ENCODE assay signal across 19 cellular contexts in the genomic region with DNA sequence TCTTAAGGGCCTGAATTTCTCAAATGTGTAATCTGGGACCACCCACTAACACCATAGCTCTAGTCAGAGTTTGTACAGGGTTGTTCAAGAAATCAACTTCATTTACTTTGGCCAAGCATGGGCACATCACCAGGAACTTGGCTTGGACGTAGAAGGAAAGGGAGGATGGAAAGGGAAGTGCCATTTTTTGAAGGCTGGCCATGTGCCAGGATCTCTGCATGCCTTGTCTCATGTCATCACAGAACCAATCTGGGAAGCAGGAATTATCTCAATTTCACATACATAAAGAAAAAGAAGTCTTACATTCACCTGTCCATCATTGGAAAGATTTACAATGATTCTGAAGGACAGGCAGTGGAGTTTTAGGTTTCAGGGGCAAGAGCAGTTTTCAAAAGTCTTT.
DNase-seq lines count a peak whose midpoint lies in the region; ATAC-seq and TF ChIP-seq lines count a peak whose summit lies in the region.
"Had no signal": no experiment of that assay in that cellular context is flagged by ENCODE, and none has a peak within 500 bp of the region (broad histone marks: within the 10 kb centered on the region; RNA-seq: fewer than 3 reads in every experiment).

No MANE protein-coding gene starts in this region.

- no peak overlapping the region for H2AFZ ChIP-seq in IMR-90 (replicated peaks; ENCODE audit: low read length, poor library complexity)

- H3K18ac ChIP-seq in IMR-90 (ENCODE audit: low read depth, low read length) = no peak overlapping the region

- no peaks in the 10 kb centered on the region for H3K27me3 ChIP-seq in right atrium auricular region
- no peaks in the 10 kb centered on the region for H3K27me3 ChIP-seq in IMR-90 (ENCODE audit: control insufficient read depth, insufficient read depth, low read length)
- H3K27me3 ChIP-seq in tibial artery = no peaks in the 10 kb centered on the region

- H3K36me3 ChIP-seq in right atrium auricular region (no peaks in the 10 kb centered on the region), IMR-90 (ENCODE audit: control insufficient read depth, insufficient read depth, low read length) (peaks cover 28% of the 10 kb centered on the region), tibial artery (peaks cover 0 to 5% (median 4%) of the 10 kb centered on the region in 3 donors)

- DNase-seq in Right ventricle myocardium superior (peak; percentile 54), right atrium auricular region (ENCODE audit: low spot score) (no peak), IMR-90 (no peak), cerebellum (ENCODE audit: low spot score) (peak; percentile 6), tibial artery (peak in 1 of 2 donors; percentile 56)
- no peak for DNase-seq in activated effector memory CD4-positive, alpha-beta T cell treated with anti-CD3 and anti-CD28 coated beads, Interleukin-2, amount 50 U/mL, for 16 hours
- DNase-seq in T-helper 2 cell treated with Interferon-gamma antibody and Interleukin-4, amounts not matched to agents 5 μg/mL and 100 μg/mL, for 36 hours (ENCODE audit: low spot score) = no peak
- no peak for DNase-seq in activated CD4-positive, alpha-beta T cell treated with anti-CD3 and anti-CD28 coated beads, Interleukin-2, amount 10 ng/mL, durations not matched to agents 24 days and 14 days
- DNase-seq: 8988T, AML-193, EL, NCI-H1694, NCI-H2081 treated with DMSO at 0.1 percent for 48 hours, NCI-H446 treated with DMSO at 0.1 percent for 48 hours, NCI-H526 treated with DMSO at 0.1 percent for 48 hours, OCI-M1, SHP77 treated with DMSO at 0.1 percent for 48 hours had no signal

- no peaks in the 10 kb centered on the region for H3K36me3 Mint-ChIP-seq in T-helper 2 cell treated with Interferon-gamma antibody and Interleukin-4, amounts not matched to agents 5 μg/mL and 100 μg/mL, for 36 hours (ENCODE audit: low read depth)
- no peaks in the 10 kb centered on the region for H3K36me3 Mint-ChIP-seq in activated CD4-positive, alpha-beta T cell treated with anti-CD3 and anti-CD28 coated beads, Interleukin-2, amount 10 ng/mL, durations not matched to agents 24 days and 14 days (ENCODE audit: low read depth)
- H3K36me3 Mint-ChIP-seq: CD14-positive monocyte had no signal

- 0 out of 3 replicates have a peak overlapping the region, but pooled peaks have one; percentile 7 for H2BK15ac ChIP-seq in IMR-90 (ENCODE audit: low read depth, low read length)

- no peak overlapping the region for H4K91ac ChIP-seq in IMR-90 (ENCODE audit: insufficient read depth, low read depth, low read length)

- H3K4me2 ChIP-seq in IMR-90 (ENCODE audit: low read depth, low read length) = no peak overlapping the region

- no peak overlapping the region; the same call in 1 of the 2 replicates for H3K4ac ChIP-seq in IMR-90 (ENCODE audit: low read depth, low read length)

- TF ChIP-seq RAD21 in IMR-90 (IDR thresholded peaks at IDR 0.05; ENCODE audit: low read length) = no peak

- TF ChIP-seq CTCF in right atrium auricular region (IDR thresholded peaks at IDR 0.05) (no peak), IMR-90 (conservative IDR thresholded peaks at IDR 0.05; ENCODE audit: low read depth, low read length) (no peak), tibial artery (IDR thresholded peaks at IDR 0.05) (no peak)

- ATAC-seq in Right ventricle myocardium superior (ENCODE audit: poor library complexity) (no peak), IMR-90 (ENCODE audit: low read depth) (no peak)

- peaks cover 16% of the 10 kb centered on the region for H3K27me3 Mint-ChIP-seq in T-helper 2 cell treated with Interferon-gamma antibody and Interleukin-4, amounts not matched to agents 5 μg/mL and 100 μg/mL, for 36 hours (ENCODE audit: low read depth)
- H3K27me3 Mint-ChIP-seq in activated CD4-positive, alpha-beta T cell treated with anti-CD3 and anti-CD28 coated beads, Interleukin-2, amount 10 ng/mL, durations not matched to agents 24 days and 14 days = peaks cover 31% of the 10 kb centered on the region

- no peak overlapping the region for H3K23ac ChIP-seq in IMR-90 (ENCODE audit: low read depth, low read length)

- H3K4me1 Mint-ChIP-seq in T-helper 2 cell treated with Interferon-gamma antibody and Interleukin-4, amounts not matched to agents 5 μg/mL and 100 μg/mL, for 36 hours (ENCODE audit: low read depth) = no peaks in the 10 kb centered on the region
- H3K4me1 Mint-ChIP-seq in activated CD4-positive, alpha-beta T cell treated with anti-CD3 and anti-CD28 coated beads, Interleukin-2, amount 10 ng/mL, durations not matched to agents 24 days and 14 days = no peaks in the 10 kb centered on the region

- H3K9me3 ChIP-seq in right atrium auricular region = no peaks in the 10 kb centered on the region
- H3K9me3 ChIP-seq in IMR-90 (ENCODE audit: control insufficient read depth, insufficient read depth, low read length) = no peaks in the 10 kb centered on the region
- no peaks in the 10 kb centered on the region for H3K9me3 ChIP-seq in tibial artery

- H4K20me1 ChIP-seq in IMR-90 (ENCODE audit: insufficient read depth, low read length) = peaks cover 7% of the 10 kb centered on the region; the same call in 1 of the 2 replicates

- H2BK5ac ChIP-seq in IMR-90 (ENCODE audit: low read depth, low read length, poor library complexity, severe bottlenecking) = no peak overlapping the region

- H3K4me3 ChIP-seq in right atrium auricular region (no peak overlapping the region), IMR-90 (ENCODE audit: insufficient read depth, low read depth, low read length) (no peak overlapping the region), tibial artery (no peak overlapping the region)
- H3K4me3 ChIP-seq: SK-N-MC had no signal

- dilution Hi-C loops in IMR-90 (cut with HindIII; ENCODE audit: low sequenced_read_pairs, unreplicated experiment) = no loop called here

- no peak overlapping the region for H2BK120ac ChIP-seq in IMR-90 (ENCODE audit: low read depth, low read length)

- no peak overlapping the region for H2AK9ac ChIP-seq in IMR-90 (replicated peaks; ENCODE audit: low read depth, low read length, poor library complexity)

- no CpG with 5 or more reads among the region's 1 CpG for WGBS in IMR-90 (ENCODE audit: extremely low coverage in 2 of 2, insufficient read length in 1 of 2), 2 experiments

- H3K56ac ChIP-seq in IMR-90 (ENCODE audit: extremely low read depth, insufficient read depth, low read length) = no peak overlapping the region

- intact Hi-C loops in Right ventricle myocardium superior (cut with DNase I) (no loop called here), IMR-90 (cut with micrococcal nuclease) (no loop called here), tibial artery (cut with DNase I; ENCODE audit: low total_unique reads) (no loop called here)
- intact Hi-C loops in activated CD4-positive, alpha-beta T cell treated with anti-CD3 and anti-CD28 coated beads, Interleukin-2, amount 10 ng/mL, durations not matched to agents 24 days and 14 days (cut with micrococcal nuclease) = no loop called here

- peaks cover 13 to 31% of the 10 kb centered on the region in 2 experiments; a peak in 3 of 4 replicates for H3K79me1 ChIP-seq in IMR-90 (ENCODE audit: low read depth in 1 of 2, low read length in 2 of 2)

- H4K5ac ChIP-seq in IMR-90 (ENCODE audit: low read depth, low read length) = no peak overlapping the region; the same call in 1 of the 2 replicates

- POLR2A ChIA-PET in IMR-90 (lab: Charles Lee; ENCODE audit: unreplicated experiment) = no interaction called here

- no peak overlapping the region for H3K9ac ChIP-seq in IMR-90 (ENCODE audit: low read depth, low read length)

- CTCF ChIA-PET in IMR-90 (lab: Yijun Ruan, JAX) = no interaction called here

- H3K27ac ChIP-seq in right atrium auricular region (no peak overlapping the region), IMR-90 (ENCODE audit: insufficient read depth, low read length) (no peak overlapping the region), tibial artery (peak overlapping the region; percentile 5 to 60)
- H3K27ac ChIP-seq: SK-N-MC had no signal

- BruUV-seq in IMR-90 (replicated peaks; lab: Mats Ljungman, UMichigan) = no TSS peak

- H3K27ac Mint-ChIP-seq in T-helper 2 cell treated with Interferon-gamma antibody and Interleukin-4, amounts not matched to agents 5 μg/mL and 100 μg/mL, for 36 hours = no peak overlapping the region
- H3K27ac Mint-ChIP-seq in activated CD4-positive, alpha-beta T cell treated with anti-CD3 and anti-CD28 coated beads, Interleukin-2, amount 10 ng/mL, durations not matched to agents 24 days and 14 days = no peak overlapping the region

- no peak for TF ChIP-seq POLR2A in IMR-90 (IDR thresholded peaks at IDR 0.05; ENCODE audit: low read depth, low read length)

- H3K9me1 ChIP-seq in IMR-90 (ENCODE audit: insufficient read depth, low read length) = peaks cover 13% of the 10 kb centered on the region; the same call in 1 of the 2 replicates

- H4K8ac ChIP-seq in IMR-90 (ENCODE audit: low read depth in 2 of 2, low read length in 2 of 2) = no peak overlapping the region

- no peak overlapping the region for H2BK20ac ChIP-seq in IMR-90 (ENCODE audit: low read depth, low read length)

- in situ Hi-C loops in IMR-90 (cut with MboI; ENCODE audit: low sequenced_read_pairs) = no loop called here

- H3K4me3 Mint-ChIP-seq in T-helper 2 cell treated with Interferon-gamma antibody and Interleukin-4, amounts not matched to agents 5 μg/mL and 100 μg/mL, for 36 hours = no peak overlapping the region
- no peak overlapping the region for H3K4me3 Mint-ChIP-seq in activated CD4-positive, alpha-beta T cell treated with anti-CD3 and anti-CD28 coated beads, Interleukin-2, amount 10 ng/mL, durations not matched to agents 24 days and 14 days
- H3K4me3 Mint-ChIP-seq: CD14-positive monocyte had no signal

- H3K4me1 ChIP-seq in right atrium auricular region (peaks cover 0 to 4% of the 10 kb centered on the region in 2 donors), IMR-90 (ENCODE audit: control insufficient read depth, insufficient read depth, low read length) (peaks cover 8% of the 10 kb centered on the region), tibial artery (peaks cover 0 to 51% (median 29%) of the 10 kb centered on the region in 4 donors)

- H3K14ac ChIP-seq in IMR-90 (replicated peaks; ENCODE audit: low read depth, low read length) = peak overlapping the region; percentile 54; the same call in 1 of the 2 replicates

- no peaks in the 10 kb centered on the region for H3K9me3 Mint-ChIP-seq in T-helper 2 cell treated with Interferon-gamma antibody and Interleukin-4, amounts not matched to agents 5 μg/mL and 100 μg/mL, for 36 hours
- H3K9me3 Mint-ChIP-seq in activated CD4-positive, alpha-beta T cell treated with anti-CD3 and anti-CD28 coated beads, Interleukin-2, amount 10 ng/mL, durations not matched to agents 24 days and 14 days = no peaks in the 10 kb centered on the region

- H2AK5ac ChIP-seq in IMR-90 (ENCODE audit: low read depth, low read length) = peak overlapping the region; percentile 65

TF ChIP-seq in IMR-90, 13 proteins besides CTCF, POLR2A, EP300 and RAD21 (continues in another document):
- no peak for TF ChIP-seq MXI1 (IDR thresholded peaks at IDR 0.05; ENCODE audit: borderline replicate concordance, low read depth, low read length)

Comparison
In these comparisons a context has a peak if more than half of its experiments do, and no peak if none do; other contexts are left out.
1. DNase-seq: peak in Right ventricle myocardium superior (single experiment) and cerebellum (single experiment); none in right atrium auricular region (single experiment), IMR-90 (single experiment), activated effector memory CD4-positive, alpha-beta T cell treated with anti-CD3 and anti-CD28 coated beads, Interleukin-2, amount 50 U/mL, for 16 hours (single experiment), T-helper 2 cell treated with Interferon-gamma antibody and Interleukin-4, amounts not matched to agents 5 μg/mL and 100 μg/mL, for 36 hours (single experiment) and activated CD4-positive, alpha-beta T cell treated with anti-CD3 and anti-CD28 coated beads, Interleukin-2, amount 10 ng/mL, durations not matched to agents 24 days and 14 days (single experiment).
2. H3K27ac ChIP-seq: peak in tibial artery (2 of 2); none in right atrium auricular region (0 of 2) and IMR-90 (single experiment).